Comparison of ENCODE assay signal across 28 cellular contexts in genomic region chr12:46669720-46670119, GRCh38.
"Had no signal": no experiment of that assay in that cellular context is flagged by ENCODE, and none has a peak within 500 bp of the region (broad histone marks: within the 10 kb centered on the region; RNA-seq: fewer than 3 reads in every experiment).

No MANE protein-coding gene starts in this region.

- H3K27ac Mint-ChIP-seq: activated CD4-positive, alpha-beta T cell treated with anti-CD3 and anti-CD28 coated beads, Interleukin-2, amount 10 ng/mL, durations not matched to agents 7 days and 5 days; activated CD8-positive, alpha-beta memory T cell treated with anti-CD3 and anti-CD28 coated beads, Interleukin-2, amount 10 ng/mL, durations not matched to agents 7 days and 5 days; activated CD8-positive, alpha-beta T cell treated with anti-CD3 and anti-CD28 coated beads for 36 hours; activated naive CD4-positive, alpha-beta T cell treated with anti-CD3 and anti-CD28 coated beads, Interleukin-2, amount 10 ng/mL, durations not matched to agents 7 days and 5 days; immature natural killer cell; mesothelial cell of epicardium; naive thymus-derived CD8-positive, alpha-beta T cell; neural progenitor cell; progenitor cell of endocrine pancreas; stimulated activated naive B cell treated with anti-CD40 and anti-IgM and Interleukin-4, amounts not matched to agents 10 μg/mL and 1 μg/mL and 100 μg/mL, for 72 hours had no signal

- H3K9me3 Mint-ChIP-seq: activated CD4-positive, alpha-beta T cell treated with anti-CD3 and anti-CD28 coated beads, Interleukin-2, amount 10 ng/mL, durations not matched to agents 7 days and 5 days; neural progenitor cell had no signal

- H3K4me3 ChIP-seq: coronary artery, left lung, lung, neural progenitor cell, sigmoid colon, smooth muscle cell, transverse colon, uterus had no signal

- H3K27me3 Mint-ChIP-seq: activated CD4-positive, alpha-beta T cell treated with anti-CD3 and anti-CD28 coated beads, Interleukin-2, amount 10 ng/mL, durations not matched to agents 7 days and 5 days; activated CD8-positive, alpha-beta memory T cell treated with anti-CD3 and anti-CD28 coated beads, Interleukin-2, amount 10 ng/mL, durations not matched to agents 7 days and 5 days; activated CD8-positive, alpha-beta T cell treated with anti-CD3 and anti-CD28 coated beads for 36 hours; activated naive CD4-positive, alpha-beta T cell treated with anti-CD3 and anti-CD28 coated beads, Interleukin-2, amount 10 ng/mL, durations not matched to agents 7 days and 5 days; naive thymus-derived CD8-positive, alpha-beta T cell; progenitor cell of endocrine pancreas; stimulated activated naive B cell treated with anti-CD40 and anti-IgM and Interleukin-4, amounts not matched to agents 10 μg/mL and 1 μg/mL and 100 μg/mL, for 72 hours had no signal

- H3K36me3 ChIP-seq: left lung, neural progenitor cell, sigmoid colon, transverse colon, uterus had no signal

- H3K36me3 Mint-ChIP-seq: mesothelial cell of epicardium, neural progenitor cell had no signal

- H3K9me3 ChIP-seq: left lung, sigmoid colon, transverse colon, uterus had no signal

- DNase-seq: activated CD4-positive, alpha-beta T cell treated with anti-CD3 and anti-CD28 coated beads, Interleukin-2, amount 10 ng/mL, durations not matched to agents 7 days and 5 days; activated CD4-positive, CD25-positive, alpha-beta regulatory T cell; activated CD8-positive, alpha-beta memory T cell treated with anti-CD3 and anti-CD28 coated beads, Interleukin-2, amount 10 ng/mL, durations not matched to agents 7 days and 5 days; activated CD8-positive, alpha-beta T cell treated with anti-CD3 and anti-CD28 coated beads for 36 hours; activated effector memory CD4-positive, alpha-beta T cell treated with anti-CD3 and anti-CD28 coated beads, Interleukin-2, amount 50 U/mL, for 16 hours; activated naive CD4-positive, alpha-beta T cell treated with anti-CD3 and anti-CD28 coated beads, Interleukin-2, amount 10 ng/mL, durations not matched to agents 7 days and 5 days; activated T-cell treated with anti-CD3 and anti-CD28 coated beads for 4 hours; amygdala; cerebellar nuclear complex; foreskin keratinocyte; immature natural killer cell; kidney glomerular epithelial cell; left lung; naive thymus-derived CD8-positive, alpha-beta T cell; retina; sigmoid colon; stimulated activated CD4-positive, alpha-beta T cell treated with anti-CD3 and anti-CD28 coated beads, Interleukin-15, amount 100 ng/mL, for 24 hours; stimulated activated CD8-positive, alpha-beta memory T cell treated with anti-CD3 and anti-CD28 coated beads, Interleukin-4, amount 100 ng/mL, for 48 hours; stimulated activated naive B cell treated with anti-CD40 and anti-IgM and Interleukin-4, amounts not matched to agents 10 μg/mL and 1 μg/mL and 100 μg/mL, for 72 hours; T-helper 9 cell; transverse colon; uterus had no signal

- H3K27ac ChIP-seq: coronary artery, foreskin keratinocyte, left lung, neural progenitor cell, sigmoid colon, transverse colon, uterus had no signal

- H3K4me3 Mint-ChIP-seq: activated CD4-positive, alpha-beta T cell treated with anti-CD3 and anti-CD28 coated beads, Interleukin-2, amount 10 ng/mL, durations not matched to agents 7 days and 5 days; activated CD8-positive, alpha-beta memory T cell treated with anti-CD3 and anti-CD28 coated beads, Interleukin-2, amount 10 ng/mL, durations not matched to agents 7 days and 5 days; activated CD8-positive, alpha-beta T cell treated with anti-CD3 and anti-CD28 coated beads for 36 hours; activated naive CD4-positive, alpha-beta T cell treated with anti-CD3 and anti-CD28 coated beads, Interleukin-2, amount 10 ng/mL, durations not matched to agents 7 days and 5 days; immature natural killer cell; mesothelial cell of epicardium; naive thymus-derived CD8-positive, alpha-beta T cell; neural progenitor cell; stimulated activated naive B cell treated with anti-CD40 and anti-IgM and Interleukin-4, amounts not matched to agents 10 μg/mL and 1 μg/mL and 100 μg/mL, for 72 hours had no signal

- H3K4me1 ChIP-seq: neural progenitor cell, transverse colon, uterus had no signal

- H3K9ac ChIP-seq: neural progenitor cell had no signal

- H3K27me3 ChIP-seq: foreskin keratinocyte, left lung, neural progenitor cell, sigmoid colon, transverse colon, uterus had no signal
